Comparison of ENCODE assay signal across 8 cellular contexts in the genomic region with DNA sequence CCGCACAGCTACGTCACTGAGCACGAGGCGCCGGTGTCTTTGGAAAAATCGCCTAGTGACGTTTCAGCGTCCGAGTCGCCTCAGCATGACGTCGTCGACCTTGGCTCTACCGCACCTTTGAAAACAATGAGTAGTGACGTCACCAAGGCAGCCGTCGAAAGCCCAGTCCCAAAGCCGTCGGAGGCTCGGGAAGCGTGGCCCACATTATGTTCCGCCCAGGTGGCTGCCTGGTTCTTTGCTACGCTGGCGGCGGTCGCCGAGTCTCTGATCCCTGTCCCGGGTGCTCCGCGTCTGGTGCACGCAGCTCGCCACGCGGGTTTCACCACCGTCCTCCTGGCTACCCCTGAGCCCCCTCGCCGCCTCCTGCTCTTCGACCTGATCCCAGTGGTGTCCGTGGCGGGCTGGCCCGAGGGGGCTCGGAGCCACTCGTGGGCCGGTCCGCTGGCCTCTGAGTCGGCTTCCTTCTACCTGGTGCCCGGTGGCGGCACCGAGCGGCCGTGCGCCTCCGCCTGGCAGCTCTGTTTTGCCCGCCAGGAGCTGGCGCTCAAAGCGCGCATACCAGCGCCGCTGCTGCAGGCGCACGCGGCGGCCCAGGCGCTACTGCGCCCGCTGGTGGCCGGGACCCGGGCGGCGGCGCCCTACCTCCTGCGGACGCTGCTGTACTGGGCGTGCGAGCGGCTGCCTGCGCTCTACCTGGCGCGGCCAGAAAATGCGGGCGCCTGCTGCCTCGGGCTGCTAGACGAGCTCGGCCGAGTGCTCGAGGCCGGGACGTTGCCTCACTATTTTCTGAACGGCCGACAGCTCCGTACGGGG. TPM values are rescaled to one million over a fixed set of nuclear protein-coding genes. Genes with fewer than 3 reads are reported as not detected.
A peak's percentile ranks its signal among the peaks of the same experiment; 100 is the strongest.
DNase-seq lines count a peak whose midpoint lies in the region; ATAC-seq and TF ChIP-seq lines count a peak whose summit lies in the region.

No MANE protein-coding gene starts in this region.

- peak; percentile 69 for ATAC-seq in activated T-helper 17 cell treated with anti-CD3 and anti-CD28 coated beads, Interleukin-2, amount 50 U/mL, for 72 hours (replicated peaks)
- ATAC-seq in natural killer cell (peak; percentile 64 to 85 (median 72)), GM18858 (IDR thresholded peaks at IDR 0.05; ENCODE audit: unreplicated experiment) (no peak)
- peak; percentile 58 to 63 for ATAC-seq in stimulated activated naive B cell treated with anti-CD40 and anti-IgM and Interleukin-4, amounts not matched to agents 10 μg/mL and 1 μg/mL and 100 μg/mL, for 72 hours (replicated peaks)

- H3K36me3 Mint-ChIP-seq in activated T-helper 17 cell treated with anti-CD3 and anti-CD28 coated beads, Interleukin-2, amount 50 U/mL, for 72 hours (ENCODE audit: low read depth) = peaks cover 47% of the 10 kb centered on the region
- H3K36me3 Mint-ChIP-seq in natural killer cell = no peaks in the 10 kb centered on the region
- H3K36me3 Mint-ChIP-seq in stimulated activated naive B cell treated with anti-CD40 and anti-IgM and Interleukin-4, amounts not matched to agents 10 μg/mL and 1 μg/mL and 100 μg/mL, for 72 hours = peaks cover 14 to 16% of the 10 kb centered on the region in 2 donors

- peak overlapping the region; percentile 53 for H3K4me3 ChIP-seq in fibroblast of the aortic adventitia (ENCODE audit: low read depth, low read length)

- H3K27me3 Mint-ChIP-seq in activated T-helper 17 cell treated with anti-CD3 and anti-CD28 coated beads, Interleukin-2, amount 50 U/mL, for 72 hours = peaks cover 13% of the 10 kb centered on the region
- H3K27me3 Mint-ChIP-seq in natural killer cell (ENCODE audit: low read depth in 2 of 2) = peaks cover 18 to 30% of the 10 kb centered on the region in 2 donors
- H3K27me3 Mint-ChIP-seq in stimulated activated naive B cell treated with anti-CD40 and anti-IgM and Interleukin-4, amounts not matched to agents 10 μg/mL and 1 μg/mL and 100 μg/mL, for 72 hours = peaks cover 35 to 37% of the 10 kb centered on the region in 2 donors

- no peaks in the 10 kb centered on the region for H3K9me3 Mint-ChIP-seq in activated T-helper 17 cell treated with anti-CD3 and anti-CD28 coated beads, Interleukin-2, amount 50 U/mL, for 72 hours
- no peaks in the 10 kb centered on the region for H3K9me3 Mint-ChIP-seq in natural killer cell
- no peaks in the 10 kb centered on the region for H3K9me3 Mint-ChIP-seq in stimulated activated naive B cell treated with anti-CD40 and anti-IgM and Interleukin-4, amounts not matched to agents 10 μg/mL and 1 μg/mL and 100 μg/mL, for 72 hours

- TF ChIP-seq CTCF in RWPE1 (conservative IDR thresholded peaks at IDR 0.05; ENCODE audit: low read depth) (peak; percentile 97), fibroblast of the aortic adventitia (IDR thresholded peaks at IDR 0.05; ENCODE audit: insufficient read depth, low read length) (peak; percentile 47), natural killer cell (IDR thresholded peaks at IDR 0.05) (peak; percentile 96)

- H3K4me3 Mint-ChIP-seq in activated T-helper 17 cell treated with anti-CD3 and anti-CD28 coated beads, Interleukin-2, amount 50 U/mL, for 72 hours = peak overlapping the region; percentile 95
- H3K4me3 Mint-ChIP-seq in natural killer cell = peak overlapping the region; percentile 91
- H3K4me3 Mint-ChIP-seq in stimulated activated naive B cell treated with anti-CD40 and anti-IgM and Interleukin-4, amounts not matched to agents 10 μg/mL and 1 μg/mL and 100 μg/mL, for 72 hours = peak overlapping the region; percentile 89 to 94

- intact Hi-C loops in natural killer cell (cut with micrococcal nuclease) = loop anchor here (2.0 to 5.0 kb wide), 3 partner anchors 48 to 84 kb away; partner anchors contain the start of genes KCTD11 and POLR2A

- H3K27ac Mint-ChIP-seq in activated T-helper 17 cell treated with anti-CD3 and anti-CD28 coated beads, Interleukin-2, amount 50 U/mL, for 72 hours = peak overlapping the region; percentile 85
- peak overlapping the region; percentile 93 to 95 for H3K27ac Mint-ChIP-seq in natural killer cell
- H3K27ac Mint-ChIP-seq in stimulated activated naive B cell treated with anti-CD40 and anti-IgM and Interleukin-4, amounts not matched to agents 10 μg/mL and 1 μg/mL and 100 μg/mL, for 72 hours = peak overlapping the region; percentile 81

- DNase-seq in DMS153 treated with DMSO at 0.1 percent for 48 hours (lab: John Stamatoyannopoulos, UW; ENCODE audit: unreplicated experiment) (peak; percentile 31), HUDEP-2 (lab: John Stamatoyannopoulos, UW; ENCODE audit: unreplicated experiment in 76 of 76) (peak in 65 of 76 experiments; percentile 28 to 85 (median 70)), RWPE1 (ENCODE audit: low spot score) (peak; percentile 72), fibroblast of the aortic adventitia (ENCODE audit: low read depth) (peak; percentile 63), natural killer cell (peak; percentile 79)
- peak; percentile 71 for DNase-seq in stimulated activated naive B cell treated with anti-CD40 and anti-IgM and Interleukin-4, amounts not matched to agents 10 μg/mL and 1 μg/mL and 100 μg/mL, for 72 hours

- H3K27ac ChIP-seq in RWPE1 = peak overlapping the region; percentile 92

- CTCF ChIA-PET in RWPE1 (lab: Yijun Ruan, JAX) = interaction anchor here (0.5 to 4.3 kb wide), 31 partner anchors 16 to 256 kb away, joined by 3 to 28 read pairs (median 4); partner anchors contain the start of genes PLSCR3, SENP3, SOX15 and TMEM256

- peaks cover 18% of the 10 kb centered on the region for H3K4me1 Mint-ChIP-seq in activated T-helper 17 cell treated with anti-CD3 and anti-CD28 coated beads, Interleukin-2, amount 50 U/mL, for 72 hours
- peaks cover 29 to 49% of the 10 kb centered on the region in 2 donors for H3K4me1 Mint-ChIP-seq in natural killer cell
- peaks cover 36 to 49% of the 10 kb centered on the region in 2 donors for H3K4me1 Mint-ChIP-seq in stimulated activated naive B cell treated with anti-CD40 and anti-IgM and Interleukin-4, amounts not matched to agents 10 μg/mL and 1 μg/mL and 100 μg/mL, for 72 hours

- POLR2A ChIA-PET in RWPE1 (lab: Yijun Ruan, JAX; ENCODE audit: low non-redundant PET) = interaction anchor here (0.7 to 1.8 kb wide), 4 partner anchors 33 to 48 kb away, joined by 3 to 7 read pairs (median 4); partner anchors contain the start of genes PLSCR3, POLR2A and TMEM256

RNA-seq across cellular contexts. Expression of gene TMEM102, which starts 1.5 kb away (rescaled TPM):
- total RNA-seq in activated T-helper 17 cell treated with anti-CD3 and anti-CD28 coated beads, Interleukin-2, amount 50 U/mL, for 72 hours = 10 to 100 TPM; 17.7 to 18.0 TPM
- total RNA-seq in fibroblast of the aortic adventitia (ENCODE audit: low replicate concordance) (1.6 and 2.2 TPM in 2 replicates), natural killer cell (1 to 10 TPM; 5.1 to 8.6 (median 7.0) TPM)

RNA-seq across cellular contexts. Expression of gene FGF11, which starts 2.5 kb away (rescaled TPM):
- total RNA-seq in activated T-helper 17 cell treated with anti-CD3 and anti-CD28 coated beads, Interleukin-2, amount 50 U/mL, for 72 hours = 10 to 100 TPM in 1 of 2 donors, 1 to 10 TPM in 1; 4.4 to 16.9 TPM
- 0.36 and 1.7 TPM in 2 replicates for total RNA-seq in fibroblast of the aortic adventitia (ENCODE audit: low replicate concordance)
- 1 to 10 TPM; 1.2 to 4.2 (median 1.9) TPM for total RNA-seq in natural killer cell

RNA-seq across cellular contexts. Expression of gene CHRNB1, which starts 8.1 kb away (rescaled TPM):
- 10 to 100 TPM; 10.9 to 13.0 TPM for total RNA-seq in activated T-helper 17 cell treated with anti-CD3 and anti-CD28 coated beads, Interleukin-2, amount 50 U/mL, for 72 hours
- total RNA-seq in fibroblast of the aortic adventitia (ENCODE audit: low replicate concordance) = 4.7 and 6.1 TPM in 2 replicates
- 10 to 100 TPM in 2 of 3 donors, 1 to 10 TPM in 1; 9.8 to 10.4 (median 10.2) TPM for total RNA-seq in natural killer cell

RNA-seq across cellular contexts. Expression of gene SPEM3, which starts 8.1 kb away (rescaled TPM):
- total RNA-seq in activated T-helper 17 cell treated with anti-CD3 and anti-CD28 coated beads, Interleukin-2, amount 50 U/mL, for 72 hours = not detected
- total RNA-seq in fibroblast of the aortic adventitia (ENCODE audit: low replicate concordance) = 0.25 TPM in 1 of 2 replicates, not detected in the other
- total RNA-seq in natural killer cell = not detected

RNA-seq across cellular contexts. Expression of gene SPEM2, which starts 11.3 kb away (rescaled TPM):
- total RNA-seq in activated T-helper 17 cell treated with anti-CD3 and anti-CD28 coated beads, Interleukin-2, amount 50 U/mL, for 72 hours = not detected
- not detected in 2 replicates for total RNA-seq in fibroblast of the aortic adventitia (ENCODE audit: low replicate concordance)
- not detected for total RNA-seq in natural killer cell

Comparison
In these comparisons a context has a peak if more than half of its experiments do, and no peak if none do; other contexts are left out.
1. CTCF ChIP-seq: peak in every context shown above with its lines; median percentile 97 in RWPE1; 96 in natural killer cell; 47 in fibroblast of the aortic adventitia.